22 cellular contexts compared by ENCODE assay signal in genomic region chr4:6560416-6561172, GRCh38. TPM values are rescaled to one million over a fixed set of nuclear protein-coding genes. Genes with fewer than 3 reads are reported as not detected.
DNase-seq lines count a peak whose midpoint lies in the region; ATAC-seq, FAIRE-seq and TF ChIP-seq lines count a peak whose summit lies in the region.
"Had no signal": no experiment of that assay in that cellular context is flagged by ENCODE, and none has a peak within 500 bp of the region (broad histone marks: within the 10 kb centered on the region; RNA-seq: fewer than 3 reads in every experiment).

No MANE protein-coding gene starts in this region.

- FAIRE-seq in HTR-8/SVneo (lab: Jason Lieb, UNC) = peak; percentile 40
- FAIRE-seq in GM12891 (lab: Jason Lieb, UNC) = no peak

- peaks cover 0 to 9% (median 0%) of the 10 kb centered on the region in 11 experiments; a peak in 5 of 22 replicates for H4K20me1 ChIP-seq in BLaER1 treated with 17β-estradiol and CSF1 and Interleukin-3, amounts not matched to agents 10 nM and 100 nM

- no peak for ATAC-seq in GM18909 (IDR thresholded peaks at IDR 0.05; ENCODE audit: poor library complexity, unreplicated experiment)
- ATAC-seq: activated T-cell treated with anti-CD3 and anti-CD28 coated beads, Interleukin-2, amount 50 U/mL, for 72 hours; SK-N-SH treated with all-trans-retinoic acid at 6 μM for 48 hours; stimulated activated effector memory CD8-positive, alpha-beta T cell treated with anti-CD3 and anti-CD28 coated beads, Interleukin-12 subunit alpha, Interleukin-12 subunit beta, amount 100 ng/mL, for 72 hours had no signal

- H3K36me3 Mint-ChIP-seq in chondrocyte (ENCODE audit: low read depth) = peaks cover 1% of the 10 kb centered on the region
- H3K36me3 Mint-ChIP-seq: activated naive CD4-positive, alpha-beta T cell treated with anti-CD3 and anti-CD28 coated beads, Interleukin-2, amount 50 U/mL, for 24 hours had no signal

- H4K91ac ChIP-seq in neuronal stem cell (ENCODE audit: low read depth, low read length, poor library complexity) = no peak overlapping the region

- H3K4me1 ChIP-seq in BLaER1 treated with 17β-estradiol and CSF1 and Interleukin-3, amounts not matched to agents 10 nM and 100 nM = peaks cover 0 to 31% (median 24%) of the 10 kb centered on the region in 10 experiments; a peak in 17 of 20 replicates
- peaks cover 2 to 4% of the 10 kb centered on the region in 2 donors for H3K4me1 ChIP-seq in neuronal stem cell (ENCODE audit: control insufficient read depth in 2 of 2, insufficient read depth in 1 of 2, low read depth in 1 of 2, low read length in 2 of 2)
- H3K4me1 ChIP-seq: Caco-2 had no signal

- peaks cover 0 to 17% (median 9%) of the 10 kb centered on the region in 11 experiments; a peak in 16 of 22 replicates for H3K9me3 ChIP-seq in BLaER1 treated with 17β-estradiol and CSF1 and Interleukin-3, amounts not matched to agents 10 nM and 100 nM (replicated peaks in 1 of 11)
- peaks cover 0 to 1% of the 10 kb centered on the region in 2 donors for H3K9me3 ChIP-seq in neuronal stem cell (replicated peaks in 1 of 2; ENCODE audit: control insufficient read depth in 2 of 2, insufficient read depth in 1 of 2, low read depth in 1 of 2, low read length in 2 of 2)
- H3K9me3 ChIP-seq: breast epithelium, Caco-2, neutrophil, Peyer's patch, testis had no signal

- no peak overlapping the region for H3K4me3 ChIP-seq in BLaER1 treated with 17β-estradiol and CSF1 and Interleukin-3, amounts not matched to agents 10 nM and 100 nM
- H3K4me3 ChIP-seq in neuronal stem cell (ENCODE audit: low read length in 2 of 2) = peak overlapping the region in 1 of 2 donors; percentile 14
- H3K4me3 ChIP-seq: breast epithelium, Peyer's patch, testis had no signal

- no peaks in the 10 kb centered on the region for H3K9me3 Mint-ChIP-seq in chondrocyte (ENCODE audit: low read depth)
- H3K9me3 Mint-ChIP-seq: activated naive CD4-positive, alpha-beta T cell treated with anti-CD3 and anti-CD28 coated beads, Interleukin-2, amount 50 U/mL, for 24 hours; activated T-cell treated with anti-CD3 and anti-CD28 coated beads, Interleukin-2, amount 50 U/mL, for 72 hours; stimulated activated effector memory CD8-positive, alpha-beta T cell treated with anti-CD3 and anti-CD28 coated beads, Interleukin-12 subunit alpha, Interleukin-12 subunit beta, amount 100 ng/mL, for 72 hours had no signal

- H2AFZ ChIP-seq in neuronal stem cell (ENCODE audit: low read length) = no peak overlapping the region

- H3K27me3 Mint-ChIP-seq in chondrocyte (ENCODE audit: low read depth) = peaks cover 71% of the 10 kb centered on the region

- peak overlapping the region; percentile 58 for H3K23ac ChIP-seq in neuronal stem cell (ENCODE audit: low read depth, low read length, poor library complexity)

- no peak overlapping the region for H3K18ac ChIP-seq in neuronal stem cell (ENCODE audit: low read length)

- TF ChIP-seq CTCF in chondrocyte (IDR thresholded peaks at IDR 0.05) (no peak), GM20000 (IDR thresholded peaks at IDR 0.05; ENCODE audit: extremely low read depth, missing control alignments) (no peak)

- no peak for TF ChIP-seq POLR2A in GM12891 (IDR thresholded peaks at IDR 0.05; ENCODE audit: low read depth, low read length)

- H2BK15ac ChIP-seq in neuronal stem cell (ENCODE audit: low read length) = no peak overlapping the region

- peaks cover 5% of the 10 kb centered on the region for H3K4me1 Mint-ChIP-seq in chondrocyte (ENCODE audit: low read depth)
- H3K4me1 Mint-ChIP-seq: activated naive CD4-positive, alpha-beta T cell treated with anti-CD3 and anti-CD28 coated beads, Interleukin-2, amount 50 U/mL, for 24 hours had no signal

- peak overlapping the region in 8 of 11 experiments; percentile 10 to 42 (median 22); a peak in 6 of 22 replicates for H3K4me2 ChIP-seq in BLaER1 treated with 17β-estradiol and CSF1 and Interleukin-3, amounts not matched to agents 10 nM and 100 nM
- H3K4me2 ChIP-seq in neuronal stem cell (ENCODE audit: insufficient read depth, low read length, poor library complexity, severe bottlenecking) = no peak overlapping the region

- H3K27me3 ChIP-seq in BLaER1 treated with 17β-estradiol and CSF1 and Interleukin-3, amounts not matched to agents 10 nM and 100 nM = no peaks in the 10 kb centered on the region
- peaks cover 24 to 96% (median 66%) of the 10 kb centered on the region in 3 experiments for H3K27me3 ChIP-seq in neuronal stem cell (ENCODE audit: control insufficient read depth in 3 of 3, insufficient read depth in 3 of 3, low read depth in 1 of 3, low read length in 3 of 3)
- H3K27me3 ChIP-seq: testis had no signal

- peak overlapping the region; percentile 12 for H2AK5ac ChIP-seq in neuronal stem cell (ENCODE audit: low read depth, low read length)

- H3K4ac ChIP-seq in neuronal stem cell (ENCODE audit: low read length) = no peak overlapping the region

- H4K8ac ChIP-seq in neuronal stem cell (ENCODE audit: low read depth, low read length) = no peak overlapping the region

- no peak overlapping the region for H2BK120ac ChIP-seq in neuronal stem cell (ENCODE audit: low read depth, low read length)

- no peak overlapping the region for H3K14ac ChIP-seq in neuronal stem cell (ENCODE audit: low read length)

- DNase-seq in HTR-8/SVneo (ENCODE audit: insufficient read length, low spot score) (no peak), chondrocyte (ENCODE audit: low spot score) (no peak), neuronal stem cell (ENCODE audit: low spot score) (no peak), GM12891 (ENCODE audit: insufficient read length, low spot score) (no peak), GM20000 (ENCODE audit: low spot score) (no peak), T1000 (lab: John Stamatoyannopoulos, UW) (no peak)
- DNase-seq: activated CD4-positive, CD25-positive, alpha-beta regulatory T cell treated with anti-CD3 and anti-CD28 coated beads, Interleukin-2, amount 50 U/mL, for 72 hours; activated T-cell treated with anti-CD3 and anti-CD28 coated beads, Interleukin-2, amount 50 U/mL, for 72 hours; Caco-2; glutamatergic neuron; H7; NCI-H1930; NCI-H446 treated with DMSO at 0.1 percent for 48 hours; Peyer's patch; testis had no signal

- H3K4me3 Mint-ChIP-seq in chondrocyte (ENCODE audit: unreplicated experiment) = no peak overlapping the region
- H3K4me3 Mint-ChIP-seq: activated naive CD4-positive, alpha-beta T cell treated with anti-CD3 and anti-CD28 coated beads, Interleukin-2, amount 50 U/mL, for 24 hours; stimulated activated effector memory CD8-positive, alpha-beta T cell treated with anti-CD3 and anti-CD28 coated beads, Interleukin-12 subunit alpha, Interleukin-12 subunit beta, amount 100 ng/mL, for 72 hours had no signal

- no peak overlapping the region for H3K9ac ChIP-seq in BLaER1 treated with 17β-estradiol and CSF1 and Interleukin-3, amounts not matched to agents 10 nM and 100 nM
- H3K9ac ChIP-seq in neuronal stem cell (ENCODE audit: low read depth, low read length, poor library complexity) = no peak overlapping the region

- no peaks in the 10 kb centered on the region for H3K79me1 ChIP-seq in neuronal stem cell (ENCODE audit: low read depth, low read length)

- H3K27ac Mint-ChIP-seq in chondrocyte (ENCODE audit: unreplicated experiment) = peak overlapping the region; percentile 34
- H3K27ac Mint-ChIP-seq: activated naive CD4-positive, alpha-beta T cell treated with anti-CD3 and anti-CD28 coated beads, Interleukin-2, amount 50 U/mL, for 24 hours; activated T-cell treated with anti-CD3 and anti-CD28 coated beads, Interleukin-2, amount 50 U/mL, for 72 hours; stimulated activated effector memory CD8-positive, alpha-beta T cell treated with anti-CD3 and anti-CD28 coated beads, Interleukin-12 subunit alpha, Interleukin-12 subunit beta, amount 100 ng/mL, for 72 hours had no signal

- WGBS in neuronal stem cell (ENCODE audit: extremely low coverage in 2 of 2, insufficient read length in 2 of 2, insufficient replicate concordance in 1 of 2), 2 donors = no CpG with 5 or more reads among the region's 10 CpGs

- H2BK12ac ChIP-seq in neuronal stem cell (ENCODE audit: low read length) = no peak overlapping the region

- no peaks in the 10 kb centered on the region for H3K36me3 ChIP-seq in BLaER1 treated with 17β-estradiol and CSF1 and Interleukin-3, amounts not matched to agents 10 nM and 100 nM
- no peaks in the 10 kb centered on the region for H3K36me3 ChIP-seq in neuronal stem cell (replicated peaks in 1 of 2; ENCODE audit: control insufficient read depth in 2 of 2, insufficient read depth in 2 of 2, low read length in 2 of 2)
- H3K36me3 ChIP-seq: breast epithelium, neutrophil, Peyer's patch had no signal

- H2BK5ac ChIP-seq in neuronal stem cell (ENCODE audit: low read length) = no peak overlapping the region

- no peak overlapping the region for H3K27ac ChIP-seq in BLaER1 treated with 17β-estradiol and CSF1 and Interleukin-3, amounts not matched to agents 10 nM and 100 nM
- H3K27ac ChIP-seq in neuronal stem cell (replicated peaks; ENCODE audit: low read length) = no peak overlapping the region
- H3K27ac ChIP-seq: breast epithelium, neutrophil, Peyer's patch, testis had no signal

TF ChIP-seq in GM12891, 5 proteins besides CTCF, POLR2A, EP300 and RAD21:
- TF ChIP-seq SPI1 (IDR thresholded peaks at IDR 0.05; ENCODE audit: low read depth, low read length) (no peak), PAX5 (IDR thresholded peaks at IDR 0.05; ENCODE audit: insufficient read depth, low read length, severe bottlenecking) (no peak), TAF1 (IDR thresholded peaks at IDR 0.05; ENCODE audit: low read depth, low read length) (no peak), POU2F2 (IDR thresholded peaks at IDR 0.05; ENCODE audit: low read depth, low read length) (no peak), POLR2AphosphoS5 (IDR thresholded peaks at IDR 0.05; ENCODE audit: low read depth, low read length) (no peak)

RNA-seq across cellular contexts. Expression of gene MAN2B2, which starts 14.4 kb away (rescaled TPM):
- total RNA-seq in chondrocyte = 36.7 to 46.4 TPM (median 44.1 TPM) in 3 replicates
- 3.9 TPM for polyA plus RNA-seq in neuronal stem cell (2013, experiment 1 of 2)
- 4.0 TPM for polyA plus RNA-seq in neuronal stem cell (2013, experiment 2 of 2)
- polyA plus RNA-seq in GM12891 (2012; ENCODE audit: low read depth, missing spikeins) = 8.2 TPM
